ENCODE assay signal across 9 cellular contexts in the genomic region with DNA sequence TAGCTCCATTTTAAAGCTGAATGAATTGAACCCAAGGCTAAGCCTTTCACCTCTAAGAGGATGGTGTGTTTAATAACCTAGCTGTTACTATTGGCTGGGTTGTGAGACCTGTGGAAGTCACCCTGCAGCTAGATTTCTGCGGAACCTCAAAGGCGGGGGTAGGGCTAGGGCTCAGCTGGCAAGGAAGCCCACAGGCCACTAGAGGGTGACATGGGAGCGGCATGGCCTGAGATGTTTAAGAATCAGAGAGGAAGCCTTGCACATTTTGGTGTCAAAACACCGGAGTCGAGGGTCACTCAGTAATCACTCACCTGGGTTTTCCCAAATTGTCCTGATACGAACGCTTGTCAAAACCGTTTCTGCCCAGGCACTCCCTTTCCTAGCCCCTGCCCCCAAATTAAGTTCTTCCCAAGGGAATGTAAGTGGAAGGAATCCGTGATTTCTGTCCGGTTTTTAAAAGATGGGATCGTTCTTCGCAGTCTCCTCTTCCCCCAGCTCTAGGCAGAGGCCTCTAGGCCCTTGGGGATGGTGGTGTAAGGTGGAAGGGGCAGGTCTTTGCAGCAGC. TPM values are rescaled to one million over a fixed set of nuclear protein-coding genes. Genes with fewer than 3 reads are reported as not detected.
DNase-seq lines count a peak whose midpoint lies in the region; ATAC-seq, FAIRE-seq and TF ChIP-seq lines count a peak whose summit lies in the region.
"Had no signal": no experiment of that assay in that cellular context is flagged by ENCODE, and none has a peak within 500 bp of the region (broad histone marks: within the 10 kb centered on the region; RNA-seq: fewer than 3 reads in every experiment).

No MANE protein-coding gene starts in this region.

- H3F3A ChIP-seq in PC-9 (ENCODE audit: insufficient read depth, low read depth), result peaks cover 8% of the 10 kb centered on the region; the same call in 1 of the 2 replicates

- peak; percentile 27 to 42 for DNase-seq in A549 (ENCODE audit: low read depth in 1 of 2, low spot score in 1 of 2)
- DNase-seq in PC-9, result peak in 1 of 2 experiments; percentile 14
- DNase-seq in activated T-helper 2 cell treated with anti-CD3 and anti-CD28 coated beads, Interferon-gamma antibody, Interleukin-2, Interleukin-4, amounts not matched to agents 10 μg/mL and 5 μg/mL and 100 μg/mL, durations not matched to agents 14 hours and 24 hours and 36 hours (ENCODE audit: low spot score), result peak; percentile 52
- peak; percentile 41 for DNase-seq in hepatocyte (ENCODE audit: low spot score)
- peak; percentile 47 to 56 for DNase-seq in stimulated activated CD4-positive, alpha-beta T cell treated with anti-CD3 and anti-CD28 coated beads, Interleukin-4, amount 100 ng/mL, for 48 hours (ENCODE audit: low read depth in 2 of 2)

- no peak for FAIRE-seq in A549 (lab: Jason Lieb, UNC)

- H3K9me3 ChIP-seq in A549 (no peaks in the 10 kb centered on the region), PC-9 (ENCODE audit: insufficient read depth, low read depth) (no peaks in the 10 kb centered on the region), hepatocyte (ENCODE audit: low read depth) (no peaks in the 10 kb centered on the region)
- H3K9me3 ChIP-seq: left lung had no signal

- H2AFZ ChIP-seq in PC-9, result no peak overlapping the region
- no peak overlapping the region for H2AFZ ChIP-seq in hepatocyte

- H3K27ac Mint-ChIP-seq in activated T-helper 2 cell treated with anti-CD3 and anti-CD28 coated beads, Interferon-gamma antibody, Interleukin-2, Interleukin-4, amounts not matched to agents 10 μg/mL and 5 μg/mL and 100 μg/mL, durations not matched to agents 14 hours and 24 hours and 36 hours, result no peak overlapping the region

- H3K4me1 Mint-ChIP-seq in activated T-helper 2 cell treated with anti-CD3 and anti-CD28 coated beads, Interferon-gamma antibody, Interleukin-2, Interleukin-4, amounts not matched to agents 10 μg/mL and 5 μg/mL and 100 μg/mL, durations not matched to agents 14 hours and 24 hours and 36 hours (ENCODE audit: low read depth), result peaks cover 33% of the 10 kb centered on the region

- H3K9me2 ChIP-seq in PC-9 (ENCODE audit: insufficient read depth), result no peaks in the 10 kb centered on the region
- H3K9me2 ChIP-seq in hepatocyte (replicated peaks; ENCODE audit: insufficient read depth), result no peaks in the 10 kb centered on the region

- CTCF ChIA-PET in A549 (lab: Yijun Ruan, JAX), result interaction anchor here (0.6 to 2.0 kb wide), 8 partner anchors 9 to 369 kb away, joined by 3 to 7 read pairs (median 3); no protein-coding TSS in a partner anchor
- CTCF ChIA-PET in PC-9 (lab: Charles Lee), result interaction anchor here (0.6 kb wide), 1 partner anchor 68 kb away, joined by 10 read pairs; no protein-coding TSS in a partner anchor

- H3K36me3 Mint-ChIP-seq in activated T-helper 2 cell treated with anti-CD3 and anti-CD28 coated beads, Interferon-gamma antibody, Interleukin-2, Interleukin-4, amounts not matched to agents 10 μg/mL and 5 μg/mL and 100 μg/mL, durations not matched to agents 14 hours and 24 hours and 36 hours (ENCODE audit: low read depth), result peaks cover 5% of the 10 kb centered on the region

- peak; percentile 31; the same call in 2 of the 3 replicates for TF ChIP-seq CTCF in A549 (IDR thresholded peaks at IDR 0.05)
- TF ChIP-seq CTCF in GM12873 (IDR thresholded peaks at IDR 0.05; ENCODE audit: insufficient read depth, low read depth, low read length, missing control alignments), result peak; percentile 78
- TF ChIP-seq CTCF in PC-9 (conservative IDR thresholded peaks at IDR 0.05), result peak; percentile 1; the same call in 1 of the 2 replicates
- TF ChIP-seq CTCF in hepatocyte (IDR thresholded peaks at IDR 0.05; ENCODE audit: poor library complexity), result peak; percentile 36

- H4K20me1 ChIP-seq in PC-9 (ENCODE audit: insufficient read depth), result no peaks in the 10 kb centered on the region
- H4K20me1 ChIP-seq in hepatocyte (ENCODE audit: insufficient read depth, poor library complexity, severe bottlenecking), result no peaks in the 10 kb centered on the region

- H3K27ac ChIP-seq in A549 (no peak overlapping the region), PC-9 (no peak overlapping the region), hepatocyte (no peak overlapping the region)
- H3K27ac ChIP-seq: left lung had no signal

- intact Hi-C loops in PC-9 (cut with micrococcal nuclease; ENCODE audit: unreplicated experiment), result loop anchor here (5.0 kb wide), 1 partner anchor 67 kb away; no protein-coding TSS in a partner anchor
- intact Hi-C loops in activated T-helper 2 cell treated with anti-CD3 and anti-CD28 coated beads, Interferon-gamma antibody, Interleukin-2, Interleukin-4, amounts not matched to agents 10 μg/mL and 5 μg/mL and 100 μg/mL, durations not matched to agents 14 hours and 24 hours and 36 hours (cut with micrococcal nuclease), result loop anchor here (5.0 kb wide), 2 partner anchors 242 to 372 kb away; a partner anchor contains a TSS

- H3K4me3 Mint-ChIP-seq in activated T-helper 2 cell treated with anti-CD3 and anti-CD28 coated beads, Interferon-gamma antibody, Interleukin-2, Interleukin-4, amounts not matched to agents 10 μg/mL and 5 μg/mL and 100 μg/mL, durations not matched to agents 14 hours and 24 hours and 36 hours (ENCODE audit: low read depth), result no peak overlapping the region

- H3K79me2 ChIP-seq in PC-9 (ENCODE audit: low read depth), result peaks cover 28% of the 10 kb centered on the region
- peaks cover 26% of the 10 kb centered on the region for H3K79me2 ChIP-seq in hepatocyte

- H3K4me1 ChIP-seq in A549 (peaks cover 10% of the 10 kb centered on the region; the same call in 2 of the 3 replicates), PC-9 (replicated peaks; ENCODE audit: insufficient read depth) (peaks cover 14% of the 10 kb centered on the region), hepatocyte (ENCODE audit: insufficient read depth) (peaks cover 14% of the 10 kb centered on the region)

- TF ChIP-seq RAD21 in A549 (conservative IDR thresholded peaks at IDR 0.05 in 1 of 2, IDR thresholded peaks at IDR 0.05 in 1 of 2), result peak in 1 of 2 experiments; percentile 32; a peak in 1 of 5 replicates

- no peak for TF ChIP-seq EP300 in A549 (IDR thresholded peaks at IDR 0.05)

- H3K36me3 ChIP-seq in PC-9 (ENCODE audit: low read depth), result no peaks in the 10 kb centered on the region
- H3K36me3 ChIP-seq in hepatocyte (replicated peaks; ENCODE audit: insufficient read depth, low read depth), result no peaks in the 10 kb centered on the region
- H3K36me3 ChIP-seq: left lung had no signal

- H3K4me2 ChIP-seq in A549 (no peak overlapping the region), PC-9 (no peak overlapping the region), hepatocyte (no peak overlapping the region)

- H3K27me3 ChIP-seq in PC-9 (ENCODE audit: insufficient read depth, low read depth) (no peaks in the 10 kb centered on the region), hepatocyte (no peaks in the 10 kb centered on the region)
- H3K27me3 ChIP-seq: left lung had no signal

- no peaks in the 10 kb centered on the region for H3K9me3 Mint-ChIP-seq in activated T-helper 2 cell treated with anti-CD3 and anti-CD28 coated beads, Interferon-gamma antibody, Interleukin-2, Interleukin-4, amounts not matched to agents 10 μg/mL and 5 μg/mL and 100 μg/mL, durations not matched to agents 14 hours and 24 hours and 36 hours

- BruUV-seq in PC-9 (replicated peaks; lab: Mats Ljungman, UMichigan), result no TSS peak

- peak; percentile 59 to 61; a peak in 4 of 6 replicates for ATAC-seq in A549
- no peak for ATAC-seq in GM18907 (IDR thresholded peaks at IDR 0.05; ENCODE audit: unreplicated experiment)
- no peak for ATAC-seq in GM19455 (IDR thresholded peaks at IDR 0.05; ENCODE audit: unreplicated experiment)
- ATAC-seq: left lung had no signal

- POLR2A ChIA-PET in A549 (lab: Yijun Ruan, JAX), result no interaction called here
- POLR2A ChIA-PET in PC-9 (lab: Charles Lee; ENCODE audit: unreplicated experiment), result no interaction called here

- H3K4me3 ChIP-seq in A549 (no peak overlapping the region), PC-9 (no peak overlapping the region), hepatocyte (no peak overlapping the region)
- H3K4me3 ChIP-seq: left lung had no signal

- no peak for TF ChIP-seq POLR2A in A549 (IDR thresholded peaks at IDR 0.05; ENCODE audit: low read length)

- H3K27me3 Mint-ChIP-seq in activated T-helper 2 cell treated with anti-CD3 and anti-CD28 coated beads, Interferon-gamma antibody, Interleukin-2, Interleukin-4, amounts not matched to agents 10 μg/mL and 5 μg/mL and 100 μg/mL, durations not matched to agents 14 hours and 24 hours and 36 hours (ENCODE audit: low read depth), result no peaks in the 10 kb centered on the region

- WGBS in A549 (ENCODE audit: missing lambda C conversion rate), result 71% methylated on average over 12 of the region's 12 CpGs
- WGBS in hepatocyte (ENCODE audit: low lambda C conversion rate, missing lambda C conversion rate), result 48% methylated on average over 12 of the region's 12 CpGs

TF ChIP-seq in A549, 52 proteins besides CTCF, POLR2A, EP300 and RAD21:
- TF ChIP-seq, protein P1, sequence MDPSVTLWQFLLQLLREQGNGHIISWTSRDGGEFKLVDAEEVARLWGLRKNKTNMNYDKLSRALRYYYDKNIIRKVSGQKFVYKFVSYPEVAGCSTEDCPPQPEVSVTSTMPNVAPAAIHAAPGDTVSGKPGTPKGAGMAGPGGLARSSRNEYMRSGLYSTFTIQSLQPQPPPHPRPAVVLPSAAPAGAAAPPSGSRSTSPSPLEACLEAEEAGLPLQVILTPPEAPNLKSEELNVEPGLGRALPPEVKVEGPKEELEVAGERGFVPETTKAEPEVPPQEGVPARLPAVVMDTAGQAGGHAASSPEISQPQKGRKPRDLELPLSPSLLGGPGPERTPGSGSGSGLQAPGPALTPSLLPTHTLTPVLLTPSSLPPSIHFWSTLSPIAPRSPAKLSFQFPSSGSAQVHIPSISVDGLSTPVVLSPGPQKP (IDR thresholded peaks at IDR 0.05; ENCODE audit: low read depth, low read length), result no peak
- no peak for TF ChIP-seq ZFP36 (IDR thresholded peaks at IDR 0.05; ENCODE audit: borderline replicate concordance, partially characterized antibody)
- TF ChIP-seq, protein P2, sequence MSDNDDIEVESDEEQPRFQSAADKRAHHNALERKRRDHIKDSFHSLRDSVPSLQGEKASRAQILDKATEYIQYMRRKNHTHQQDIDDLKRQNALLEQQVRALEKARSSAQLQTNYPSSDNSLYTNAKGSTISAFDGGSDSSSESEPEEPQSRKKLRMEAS (IDR thresholded peaks at IDR 0.05), result no peak

RNA-seq across cellular contexts. Expression of a gene that starts 3.8 kb away (rescaled TPM):
- polyA plus RNA-seq in A549 (2011; rRNA removed), result 24.1 and 26.1 TPM in 2 replicates
- polyA plus RNA-seq in A549 (2012; cell fraction: cytosol; rRNA removed), result 38.6 and 41.5 TPM in 2 replicates
- 74.8 and 78.0 TPM in 2 replicates for polyA plus RNA-seq in A549 (2012; cell fraction: nucleus; rRNA removed)
- 28.3 to 29.2 TPM (median 28.7 TPM) in 3 replicates for polyA plus RNA-seq in A549 (2017; fragmentation: RNase III; extraction: RNeasy Plus Mini Kit Qiagen cat#74134 plus additional on column Dnase treatment)
- 41.7 and 45.2 TPM in 2 replicates for polyA minus RNA-seq in A549 (2011; rRNA and poly(A)+ RNA removed)
- total RNA-seq in PC-9 (2021), result 76.5 and 81.4 TPM in 2 replicates
- 60.8 and 68.9 TPM in 2 replicates for total RNA-seq in activated T-helper 2 cell treated with anti-CD3 and anti-CD28 coated beads, Interferon-gamma antibody, Interleukin-2, Interleukin-4, amounts not matched to agents 10 μg/mL and 5 μg/mL and 100 μg/mL, durations not matched to agents 14 hours and 24 hours and 36 hours
- total RNA-seq in hepatocyte, result 26.0 and 33.8 TPM in 2 replicates
- polyA plus RNA-seq in hepatocyte, result 29.7 and 32.0 TPM in 2 replicates

Comparison
In these comparisons a context has a peak if more than half of its experiments do, and no peak if none do; other contexts are left out.
1. ATAC-seq: peak in A549 (2 of 2); none in GM18907 (single experiment) and GM19455 (single experiment).
2. CTCF ChIP-seq: peak in every context shown above with its lines; median percentile 78 in GM12873; 36 in hepatocyte; 31 in A549; 1 in PC-9.